In the genomic region with DNA sequence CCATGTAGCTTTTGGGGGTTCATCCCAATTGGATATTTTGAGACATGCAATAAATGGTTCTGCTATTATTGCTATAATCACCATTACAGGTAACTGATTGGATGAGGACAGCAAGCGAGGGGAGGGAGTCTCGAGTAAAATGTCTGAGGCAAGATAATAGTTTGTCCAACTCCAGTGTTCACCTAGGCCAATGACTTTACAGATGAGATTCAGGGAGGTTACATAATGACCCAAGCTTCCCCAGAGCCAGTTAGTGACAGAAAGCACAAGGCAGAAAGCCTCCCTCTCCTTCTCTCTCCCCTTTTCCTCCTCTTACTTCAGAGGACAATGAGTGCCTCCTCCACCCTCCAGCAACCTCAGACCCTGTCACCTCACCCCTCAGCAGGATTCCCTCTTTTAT, we compare ENCODE assay signal across 14 cellular contexts.
A peak's percentile ranks its signal among the peaks of the same experiment; 100 is the strongest.
DNase-seq lines count a peak whose midpoint lies in the region; ATAC-seq, FAIRE-seq and TF ChIP-seq lines count a peak whose summit lies in the region.
"Had no signal": no experiment of that assay in that cellular context is flagged by ENCODE, and none has a peak within 500 bp of the region (broad histone marks: within the 10 kb centered on the region; RNA-seq: fewer than 3 reads in every experiment).

No MANE protein-coding gene starts in this region.

- H3K4me3 Mint-ChIP-seq in astrocyte (ENCODE audit: unreplicated experiment) (no peak overlapping the region), progenitor cell of endocrine pancreas (ENCODE audit: low read depth) (no peak overlapping the region)
- H3K4me3 Mint-ChIP-seq: CD4-positive, alpha-beta memory T cell had no signal

- TF ChIP-seq CTCF in HepG2 (CRISPR knock-in tag; IDR thresholded peaks at IDR 0.05) (no peak), right lobe of liver (IDR thresholded peaks at IDR 0.05) (no peak), HCT116 (IDR thresholded peaks at IDR 0.05 in 2 of 3, conservative IDR thresholded peaks at IDR 0.05 in 1 of 3; ENCODE audit: borderline replicate concordance in 1 of 3, insufficient read depth in 1 of 3, low read depth in 2 of 3, low read length in 2 of 3) (no peak), astrocyte (IDR thresholded peaks at IDR 0.05; ENCODE audit: insufficient read depth, low read depth, low read length) (no peak), progenitor cell of endocrine pancreas (IDR thresholded peaks at IDR 0.05; ENCODE audit: unreplicated experiment) (no peak), psoas muscle (IDR thresholded peaks at IDR 0.05) (no peak)

- BruUV-seq in HepG2 (replicated peaks; lab: Mats Ljungman, UMichigan) (no TSS peak), HCT116 (replicated peaks; lab: Mats Ljungman, UMichigan) (no TSS peak)

- no peaks in the 10 kb centered on the region for H3K36me3 ChIP-seq in HepG2 (replicated peaks in 1 of 2; ENCODE audit: control insufficient read depth in 1 of 2, insufficient read depth in 2 of 2, low read length in 2 of 2)
- H3K36me3 ChIP-seq in right lobe of liver, result no peaks in the 10 kb centered on the region
- H3K36me3 ChIP-seq in HCT116 (ENCODE audit: control insufficient read depth in 1 of 2, insufficient read depth in 2 of 2, low read length in 2 of 2), result no peaks in the 10 kb centered on the region
- no peaks in the 10 kb centered on the region for H3K36me3 ChIP-seq in astrocyte (ENCODE audit: insufficient read depth, low read length)
- H3K36me3 ChIP-seq in psoas muscle (ENCODE audit: insufficient read depth in 1 of 2, low read depth in 1 of 2), result no peaks in the 10 kb centered on the region
- H3K36me3 ChIP-seq: Peyer's patch had no signal

- no peak overlapping the region for H3K4me2 ChIP-seq in HepG2 (ENCODE audit: low read depth, low read length)
- H3K4me2 ChIP-seq in HCT116 (ENCODE audit: low read length), result no peak overlapping the region
- no peak overlapping the region for H3K4me2 ChIP-seq in astrocyte (ENCODE audit: low read length)

- DNase-seq in HepG2 (ENCODE audit: low spot score) (no peak), right lobe of liver (no peak), HCT116 (ENCODE audit: low read depth, low spot score) (no peak), astrocyte (ENCODE audit: low read depth) (no peak), progenitor cell of endocrine pancreas (ENCODE audit: low spot score, unreplicated experiment) (no peak), psoas muscle (no peak)
- DNase-seq in stimulated activated naive CD4-positive, alpha-beta T cell treated with Interleukin-2 at 50 U/mL for 16 hours (lab: John Stamatoyannopoulos, UW), result no peak
- DNase-seq: NCI-H1048, NCI-H2081 treated with DMSO at 0.1 percent for 48 hours, NCI-H2171 had no signal

- no peak for TF ChIP-seq EP300 in HepG2 (IDR thresholded peaks at IDR 0.05; ENCODE audit: low read depth in 2 of 2, low read length in 2 of 2)
- no peak for TF ChIP-seq EP300 in HepG2 (CRISPR knock-in tag; IDR thresholded peaks at IDR 0.05; ENCODE audit: borderline replicate concordance)

- 96% methylated on average over 2 of the region's 2 CpGs for WGBS in HepG2 (ENCODE audit: low lambda C conversion rate)
- 67% methylated on average over 2 of the region's 2 CpGs for whole genome bisulfite sequencing in right lobe of liver (ENCODE audit: insufficient coverage, low coverage, low lambda C conversion rate, missing lambda C conversion rate)
- 92 to 96% (median 95%) methylated on average over 2 of the region's 2 CpGs for WGBS in psoas muscle, 3 donors

- peaks cover 18% of the 10 kb centered on the region for H3K4me1 Mint-ChIP-seq in astrocyte (ENCODE audit: low read depth, unreplicated experiment)
- peaks cover 17% of the 10 kb centered on the region for H3K4me1 Mint-ChIP-seq in progenitor cell of endocrine pancreas (ENCODE audit: low read depth)

- H3K36me3 Mint-ChIP-seq in astrocyte (ENCODE audit: low read depth, unreplicated experiment) (no peaks in the 10 kb centered on the region), progenitor cell of endocrine pancreas (ENCODE audit: insufficient read depth) (peaks cover 1% of the 10 kb centered on the region)
- H3K36me3 Mint-ChIP-seq: CD4-positive, alpha-beta memory T cell had no signal

- TF ChIP-seq RAD21 in HepG2 (CRISPR knock-in tag; IDR thresholded peaks at IDR 0.05), result no peak
- TF ChIP-seq RAD21 in HCT116 (IDR thresholded peaks at IDR 0.05; ENCODE audit: low read depth), result no peak

- peaks cover 6% of the 10 kb centered on the region for H3K9me3 Mint-ChIP-seq in astrocyte (ENCODE audit: unreplicated experiment)
- peaks cover 5% of the 10 kb centered on the region for H3K9me3 Mint-ChIP-seq in progenitor cell of endocrine pancreas (ENCODE audit: low read depth)

- H3K9ac ChIP-seq in HepG2 (ENCODE audit: insufficient read depth, low read depth, low read length), result no peak overlapping the region
- H3K9ac ChIP-seq in HCT116 (ENCODE audit: low read length), result no peak overlapping the region
- no peak overlapping the region for H3K9ac ChIP-seq in astrocyte (ENCODE audit: low read length)

- peaks cover 6% of the 10 kb centered on the region for H3K9me3 ChIP-seq in HepG2 (ENCODE audit: low read length)
- H3K9me3 ChIP-seq in right lobe of liver, result no peaks in the 10 kb centered on the region
- H3K9me3 ChIP-seq in HCT116 (ENCODE audit: control insufficient read depth in 1 of 2, insufficient read depth in 1 of 2, low read depth in 1 of 2, low read length in 2 of 2), result no peaks in the 10 kb centered on the region; a peak in 1 of 4 replicates
- peaks cover 3% of the 10 kb centered on the region for H3K9me3 ChIP-seq in astrocyte (ENCODE audit: insufficient read depth, low read depth, low read length)
- no peaks in the 10 kb centered on the region for H3K9me3 ChIP-seq in psoas muscle
- H3K9me3 ChIP-seq: Peyer's patch had no signal

- RAD21 ChIA-PET in HCT116 (lab: Charles Lee; ENCODE audit: low non-redundant PET in 1 of 2, low total read pairs in 2 of 2, uncharacterized antibody in 2 of 2, unreplicated experiment in 2 of 2), result no interaction called here

- no peak overlapping the region for H3K4me3 ChIP-seq in HepG2 (replicated peaks in 1 of 3; ENCODE audit: insufficient read depth in 1 of 3, low read depth in 2 of 3, low read length in 3 of 3)
- no peak overlapping the region for H3K4me3 ChIP-seq in right lobe of liver
- no peak overlapping the region for H3K4me3 ChIP-seq in HCT116 (replicated peaks in 1 of 2; ENCODE audit: low read depth in 1 of 2, low read length in 2 of 2)
- no peak overlapping the region for H3K4me3 ChIP-seq in astrocyte (ENCODE audit: insufficient read depth, low read depth, low read length)
- H3K4me3 ChIP-seq in psoas muscle, result no peak overlapping the region
- H3K4me3 ChIP-seq: K562, Peyer's patch had no signal

- H3K27ac ChIP-seq in HepG2 (ENCODE audit: extremely low read length, insufficient read depth, low read length) (no peak overlapping the region), right lobe of liver (no peak overlapping the region), HCT116 (ENCODE audit: low read depth, low read length) (no peak overlapping the region), astrocyte (ENCODE audit: low read depth, low read length) (no peak overlapping the region), psoas muscle (no peak overlapping the region)
- H3K27ac ChIP-seq: Peyer's patch had no signal

- H3K9me2 ChIP-seq in HCT116 (ENCODE audit: insufficient read depth), result no peaks in the 10 kb centered on the region

- POLR2A ChIA-PET in HepG2 (lab: Yijun Ruan, JAX), result no interaction called here
- POLR2A ChIA-PET in HCT116 (lab: Charles Lee), result no interaction called here

- ATAC-seq in HepG2, result peak; percentile 52; the same call in 2 of the 3 replicates
- ATAC-seq in right lobe of liver, result no peak
- ATAC-seq in HCT116, result no peak
- no peak for ATAC-seq in activated CD4-positive, CD25-positive, alpha-beta regulatory T cell treated with anti-CD3 and anti-CD28 coated beads, Interleukin-2, amount 50 U/mL, for 24 hours
- ATAC-seq in psoas muscle, result no peak

- H3K79me2 ChIP-seq in HepG2 (ENCODE audit: insufficient read depth, low read length), result no peaks in the 10 kb centered on the region
- no peaks in the 10 kb centered on the region for H3K79me2 ChIP-seq in HCT116 (ENCODE audit: insufficient read depth, low read length)
- H3K79me2 ChIP-seq in astrocyte (ENCODE audit: insufficient read depth, low read length), result no peaks in the 10 kb centered on the region

- FAIRE-seq in HepG2 (lab: Jason Lieb, UNC) (peak; percentile 8), astrocyte (lab: Jason Lieb, UNC) (no peak)

- H3K4me1 ChIP-seq in HepG2 (ENCODE audit: insufficient read depth, low read length) (peaks cover 13% of the 10 kb centered on the region; the same call in 1 of the 2 replicates), right lobe of liver (peaks cover 0 to 15% (median 2%) of the 10 kb centered on the region in 4 donors), HCT116 (ENCODE audit: control insufficient read depth in 1 of 2, insufficient read depth in 2 of 2, low read length in 2 of 2) (no peaks in the 10 kb centered on the region), astrocyte (ENCODE audit: insufficient read depth, low read length) (no peaks in the 10 kb centered on the region), psoas muscle (no peaks in the 10 kb centered on the region)

- CTCF ChIA-PET in HepG2 (lab: Yijun Ruan, JAX; ENCODE audit: low intra/inter-chr PET ratio, low total read pairs) (interaction anchor here (1.2 to 2.8 kb wide), 6 partner anchors 22 to 248 kb away, joined by 3 to 22 read pairs (median 6); no protein-coding TSS in a partner anchor), HCT116 (lab: Charles Lee) (interaction anchor here (1.1 kb wide), 1 partner anchor 373 kb away, joined by 4 read pairs; no protein-coding TSS in a partner anchor)

- H2AFZ ChIP-seq in HepG2 (ENCODE audit: low read length), result no peak overlapping the region
- peak overlapping the region; percentile 97 for H2AFZ ChIP-seq in HCT116 (ENCODE audit: low read depth, low read length, poor library complexity, severe bottlenecking)
- no peak overlapping the region for H2AFZ ChIP-seq in astrocyte (ENCODE audit: low read depth, low read length)

- in situ Hi-C loops in HepG2 (cut with HindIII; ENCODE audit: extremely low pct_ligation_motif_present, low pct_unique_long_range_greater_than_20kb), result loop anchor here (5.0 kb wide), 2 partner anchors 70 to 250 kb away; no protein-coding TSS in a partner anchor

- H4K20me1 ChIP-seq in HepG2 (ENCODE audit: insufficient read depth, low read length) (no peaks in the 10 kb centered on the region), HCT116 (ENCODE audit: insufficient read depth) (no peaks in the 10 kb centered on the region), astrocyte (ENCODE audit: insufficient read depth, low read length) (no peaks in the 10 kb centered on the region)

- intact Hi-C loops in HepG2 (cut with micrococcal nuclease; ENCODE audit: unreplicated experiment) (no loop called here), right lobe of liver (cut with DNase I) (no loop called here), HCT116 (cut with micrococcal nuclease) (loop anchor here (10.0 kb wide), 2 partner anchors 103 to 743 kb away; partner anchors contain the start of gene GLS), psoas muscle (cut with DNase I) (loop anchor here in 1 of 2 donors (10.0 kb wide), 1 partner anchor 243 kb away; no protein-coding TSS in a partner anchor)

- H3K27me3 Mint-ChIP-seq in astrocyte (ENCODE audit: low read depth, unreplicated experiment) (no peaks in the 10 kb centered on the region), progenitor cell of endocrine pancreas (no peaks in the 10 kb centered on the region)

- H3K27me3 ChIP-seq in HepG2 (ENCODE audit: control insufficient read depth in 1 of 2, insufficient read depth in 2 of 2, low read length in 2 of 2), result no peaks in the 10 kb centered on the region
- H3K27me3 ChIP-seq in right lobe of liver, result no peaks in the 10 kb centered on the region
- H3K27me3 ChIP-seq in HCT116 (ENCODE audit: insufficient read depth, low read length), result no peaks in the 10 kb centered on the region
- H3K27me3 ChIP-seq in astrocyte (ENCODE audit: insufficient read depth, low read length), result peaks cover 4% of the 10 kb centered on the region
- peaks cover 0 to 2% (median 0%) of the 10 kb centered on the region in 3 donors for H3K27me3 ChIP-seq in psoas muscle (ENCODE audit: insufficient read depth in 3 of 3, low read length in 2 of 3)
- H3K27me3 ChIP-seq: Peyer's patch had no signal

- TF ChIP-seq POLR2A in HepG2 (IDR thresholded peaks at IDR 0.05; ENCODE audit: insufficient read depth in 1 of 2, low read depth in 2 of 2, low read length in 2 of 2), result no peak
- TF ChIP-seq POLR2A in right lobe of liver (IDR thresholded peaks at IDR 0.05), result no peak
- no peak for TF ChIP-seq POLR2A in HCT116 (IDR thresholded peaks at IDR 0.05; ENCODE audit: borderline replicate concordance, extremely low read depth, insufficient read depth, insufficient read length)

- peak overlapping the region; percentile 3 for H3K27ac Mint-ChIP-seq in astrocyte (ENCODE audit: unreplicated experiment)
- peak overlapping the region; percentile 84 for H3K27ac Mint-ChIP-seq in progenitor cell of endocrine pancreas
